In the genomic region with DNA sequence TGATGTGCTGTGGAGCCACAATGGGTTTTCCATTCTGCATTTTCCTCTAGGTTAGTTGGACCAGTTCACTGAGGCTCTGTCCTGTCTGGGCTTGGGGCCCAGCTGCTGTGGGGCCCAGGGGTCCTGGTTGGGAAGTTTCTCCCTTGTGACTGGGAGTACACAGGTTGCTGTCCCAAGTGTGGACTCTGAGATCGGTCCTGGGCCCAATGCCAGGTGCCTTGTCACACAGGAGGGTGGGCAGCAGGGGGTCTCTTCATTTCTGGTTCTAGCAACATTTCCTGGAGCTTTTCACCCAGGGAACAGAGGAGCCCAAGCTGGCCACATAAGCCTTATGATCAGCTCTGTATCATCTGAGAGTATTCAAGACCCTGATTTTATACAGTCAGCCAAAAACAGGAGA, we compare ENCODE assay signal across 15 cellular contexts.
"Had no signal": no experiment of that assay in that cellular context is flagged by ENCODE, and none has a peak within 500 bp of the region (broad histone marks: within the 10 kb centered on the region; RNA-seq: fewer than 3 reads in every experiment).

No MANE protein-coding gene starts in this region.

- DNase-seq: activated CD4-positive, alpha-beta T cell treated with anti-CD3 and anti-CD28 coated beads, Interleukin-2, amount 10 ng/mL, durations not matched to agents 7 days and 5 days; activated gamma-delta T cell treated with Interleukin-2 at 50 U/mL for 16 hours; foreskin fibroblast; left cardiac atrium; nucleus accumbens; sigmoid colon; stimulated activated CD4-positive, alpha-beta T cell treated with anti-CD3 and anti-CD28 coated beads, Interleukin-4, amount 100 ng/mL, for 4 hours; stimulated activated naive B cell treated with anti-CD40 and anti-IgM and Interleukin-4, amounts not matched to agents 10 μg/mL and 1 μg/mL and 100 μg/mL, for 72 hours; T-cell had no signal

- H3K9me3 ChIP-seq: sigmoid colon, tibial nerve had no signal

- ATAC-seq: left cardiac atrium, T-cell had no signal

- H3K27ac ChIP-seq: epithelial cell of prostate had no signal

- H3K27me3 ChIP-seq: sigmoid colon, tibial nerve had no signal

- H3K4me3 Mint-ChIP-seq: activated CD4-positive, alpha-beta T cell treated with anti-CD3 and anti-CD28 coated beads, Interleukin-2, amount 10 ng/mL, durations not matched to agents 7 days and 5 days; activated naive CD8-positive, alpha-beta T cell; activated T-helper 1 cell treated with anti-CD3 and anti-CD28 coated beads, Interleukin-12 subunit alpha, Interleukin-12 subunit beta, Interleukin-2, Interleukin-4 antibody, amounts not matched to agents 30 ng/mL and 10 ng/mL and 1 ng/mL, durations not matched to agents 14 hours and 24 hours and 36 hours; endodermal cell; nephron; stimulated activated naive B cell treated with anti-CD40 and anti-IgM and Interleukin-4, amounts not matched to agents 10 μg/mL and 1 μg/mL and 100 μg/mL, for 72 hours; T-cell had no signal

- H3K27ac Mint-ChIP-seq: activated CD4-positive, alpha-beta T cell treated with anti-CD3 and anti-CD28 coated beads, Interleukin-2, amount 10 ng/mL, durations not matched to agents 7 days and 5 days; activated naive CD8-positive, alpha-beta T cell; activated T-helper 1 cell treated with anti-CD3 and anti-CD28 coated beads, Interleukin-12 subunit alpha, Interleukin-12 subunit beta, Interleukin-2, Interleukin-4 antibody, amounts not matched to agents 30 ng/mL and 10 ng/mL and 1 ng/mL, durations not matched to agents 14 hours and 24 hours and 36 hours; endodermal cell; nephron; stimulated activated naive B cell treated with anti-CD40 and anti-IgM and Interleukin-4, amounts not matched to agents 10 μg/mL and 1 μg/mL and 100 μg/mL, for 72 hours; T-cell had no signal

- H3K27me3 Mint-ChIP-seq: activated CD4-positive, alpha-beta T cell treated with anti-CD3 and anti-CD28 coated beads, Interleukin-2, amount 10 ng/mL, durations not matched to agents 7 days and 5 days; activated naive CD8-positive, alpha-beta T cell; stimulated activated naive B cell treated with anti-CD40 and anti-IgM and Interleukin-4, amounts not matched to agents 10 μg/mL and 1 μg/mL and 100 μg/mL, for 72 hours; T-cell had no signal

- H3K4me3 ChIP-seq: sigmoid colon, tibial nerve had no signal

- H3K9me3 Mint-ChIP-seq: activated CD4-positive, alpha-beta T cell treated with anti-CD3 and anti-CD28 coated beads, Interleukin-2, amount 10 ng/mL, durations not matched to agents 7 days and 5 days; activated T-helper 1 cell treated with anti-CD3 and anti-CD28 coated beads, Interleukin-12 subunit alpha, Interleukin-12 subunit beta, Interleukin-2, Interleukin-4 antibody, amounts not matched to agents 30 ng/mL and 10 ng/mL and 1 ng/mL, durations not matched to agents 14 hours and 24 hours and 36 hours; endodermal cell; nephron; stimulated activated naive B cell treated with anti-CD40 and anti-IgM and Interleukin-4, amounts not matched to agents 10 μg/mL and 1 μg/mL and 100 μg/mL, for 72 hours; T-cell had no signal
